Comparison of ENCODE assay signal across 19 cellular contexts in the genomic region with DNA sequence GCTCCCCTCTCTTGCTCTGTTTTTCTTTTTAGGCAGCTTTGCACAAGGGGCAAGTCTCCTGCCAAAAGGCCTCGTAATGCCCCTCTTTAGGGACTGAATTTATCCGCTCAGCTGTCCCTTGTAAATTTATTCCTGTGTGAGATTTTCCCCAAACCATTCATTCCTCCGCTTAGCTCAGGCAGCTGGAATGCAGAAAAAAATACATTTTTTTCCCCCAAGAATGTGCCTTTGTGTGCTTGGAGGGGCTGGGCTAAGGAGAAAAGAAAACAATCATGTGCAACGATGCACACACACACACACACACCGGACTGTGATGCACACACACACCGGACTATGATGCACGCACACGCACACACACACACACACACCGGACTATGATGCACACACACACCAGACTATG.
DNase-seq lines count a peak whose midpoint lies in the region; ATAC-seq and TF ChIP-seq lines count a peak whose summit lies in the region.
"Had no signal": no experiment of that assay in that cellular context is flagged by ENCODE, and none has a peak within 500 bp of the region (broad histone marks: within the 10 kb centered on the region; RNA-seq: fewer than 3 reads in every experiment).

No MANE protein-coding gene starts in this region.

- peak overlapping the region; percentile 47 for H2AFZ ChIP-seq in neuronal stem cell (ENCODE audit: low read length)

- no peak overlapping the region for H3K27ac Mint-ChIP-seq in activated CD4-positive, alpha-beta T cell treated with anti-CD3 and anti-CD28 coated beads, Interleukin-2, amount 10 ng/mL, durations not matched to agents 7 days and 5 days
- H3K27ac Mint-ChIP-seq: WTC11 had no signal

- H3K36me3 ChIP-seq in neuronal stem cell (replicated peaks in 1 of 2; ENCODE audit: control insufficient read depth in 2 of 2, insufficient read depth in 2 of 2, low read length in 2 of 2) (no peaks in the 10 kb centered on the region), tibial nerve (no peaks in the 10 kb centered on the region)
- H3K36me3 ChIP-seq: Peyer's patch had no signal

- no peak for ATAC-seq in HG02623 (IDR thresholded peaks at IDR 0.05; ENCODE audit: unreplicated experiment)
- ATAC-seq: A549, WTC11 had no signal

- no peaks in the 10 kb centered on the region for H3K27me3 Mint-ChIP-seq in activated CD4-positive, alpha-beta T cell treated with anti-CD3 and anti-CD28 coated beads, Interleukin-2, amount 10 ng/mL, durations not matched to agents 7 days and 5 days

- TF ChIP-seq POLR2A in tibial nerve (IDR thresholded peaks at IDR 0.05) = no peak

- no peak overlapping the region for H2BK15ac ChIP-seq in neuronal stem cell (ENCODE audit: low read length)

- POLR2A ChIA-PET in activated CD4-positive, alpha-beta T cell treated with anti-CD3 and anti-CD28 coated beads, Interleukin-2, amount 10 ng/mL, durations not matched to agents 7 days and 5 days (lab: Charles Lee) = no interaction called here

- H3K14ac ChIP-seq in neuronal stem cell (ENCODE audit: low read length) = peak overlapping the region; percentile 65

- H2AK5ac ChIP-seq in neuronal stem cell (ENCODE audit: low read depth, low read length) = no peak overlapping the region

- peak overlapping the region; percentile 71 for H3K4ac ChIP-seq in neuronal stem cell (ENCODE audit: low read length)

- DNase-seq in AG20443 (ENCODE audit: low spot score) (peak; percentile 72), fibroblast of peridontal ligament (ENCODE audit: extremely low read depth) (peak; percentile 61), neuronal stem cell (ENCODE audit: low spot score) (no peak), tibial nerve (ENCODE audit: low spot score in 2 of 2) (no peak), NCI-H1930 (lab: John Stamatoyannopoulos, UW) (no peak)
- DNase-seq in activated CD4-positive, alpha-beta T cell treated with anti-CD3 and anti-CD28 coated beads, Interleukin-2, amount 10 ng/mL, durations not matched to agents 7 days and 5 days = no peak
- DNase-seq: activated effector memory CD4-positive, alpha-beta T cell treated with anti-CD3 and anti-CD28 coated beads, Interleukin-2, amount 50 U/mL, for 16 hours; aorta; Caco-2; GF-D8; mammary epithelial cell; NCI-H2029; NCI-H526 treated with DMSO at 0.1 percent for 48 hours; Peyer's patch; T-helper 1 cell had no signal

- H3K79me1 ChIP-seq in neuronal stem cell (ENCODE audit: low read depth, low read length) = no peaks in the 10 kb centered on the region

- CTCF ChIA-PET in activated CD4-positive, alpha-beta T cell treated with anti-CD3 and anti-CD28 coated beads, Interleukin-2, amount 10 ng/mL, durations not matched to agents 7 days and 5 days (lab: Charles Lee) = no interaction called here

- peak overlapping the region; percentile 62 for H3K23ac ChIP-seq in neuronal stem cell (ENCODE audit: low read depth, low read length, poor library complexity)

- no peak overlapping the region for H3K4me3 Mint-ChIP-seq in activated CD4-positive, alpha-beta T cell treated with anti-CD3 and anti-CD28 coated beads, Interleukin-2, amount 10 ng/mL, durations not matched to agents 7 days and 5 days
- H3K4me3 Mint-ChIP-seq: WTC11 had no signal

- no peak overlapping the region for H2BK5ac ChIP-seq in neuronal stem cell (ENCODE audit: low read length)

- peak overlapping the region; percentile 21; the same call in 1 of the 2 replicates for H3K27ac ChIP-seq in VCaP
- H3K27ac ChIP-seq in neuronal stem cell (replicated peaks; ENCODE audit: low read length) = no peak overlapping the region
- peak overlapping the region in 1 of 4 donors; percentile 36 for H3K27ac ChIP-seq in tibial nerve
- H3K27ac ChIP-seq: A549, Peyer's patch had no signal

- H3K4me3 ChIP-seq in neuronal stem cell (ENCODE audit: low read length in 2 of 2) (peak overlapping the region in 1 of 2 donors; percentile 28), tibial nerve (no peak overlapping the region)
- H3K4me3 ChIP-seq: A549, Peyer's patch had no signal

- peak overlapping the region; percentile 68 for H4K91ac ChIP-seq in neuronal stem cell (ENCODE audit: low read depth, low read length, poor library complexity)

- no peak for TF ChIP-seq EP300 in tibial nerve (IDR thresholded peaks at IDR 0.05)

- H3K9me3 ChIP-seq in neuronal stem cell (replicated peaks in 1 of 2; ENCODE audit: control insufficient read depth in 2 of 2, insufficient read depth in 1 of 2, low read depth in 1 of 2, low read length in 2 of 2) (no peaks in the 10 kb centered on the region), tibial nerve (no peaks in the 10 kb centered on the region)
- H3K9me3 ChIP-seq: A549, Caco-2, Peyer's patch had no signal

- no peaks in the 10 kb centered on the region for H3K4me1 Mint-ChIP-seq in activated CD4-positive, alpha-beta T cell treated with anti-CD3 and anti-CD28 coated beads, Interleukin-2, amount 10 ng/mL, durations not matched to agents 7 days and 5 days
- H3K4me1 Mint-ChIP-seq: WTC11 had no signal

- H3K36me3 Mint-ChIP-seq in activated CD4-positive, alpha-beta T cell treated with anti-CD3 and anti-CD28 coated beads, Interleukin-2, amount 10 ng/mL, durations not matched to agents 7 days and 5 days (ENCODE audit: low read depth) = no peaks in the 10 kb centered on the region
- H3K36me3 Mint-ChIP-seq: WTC11 had no signal

- H3K27me3 ChIP-seq in neuronal stem cell (ENCODE audit: control insufficient read depth in 3 of 3, insufficient read depth in 3 of 3, low read depth in 1 of 3, low read length in 3 of 3) (peaks cover 0 to 2% (median 0%) of the 10 kb centered on the region in 3 experiments), tibial nerve (no peaks in the 10 kb centered on the region)
- H3K27me3 ChIP-seq: Peyer's patch had no signal

- TF ChIP-seq CTCF in VCaP (conservative IDR thresholded peaks at IDR 0.05) = no peak
- no peak for TF ChIP-seq CTCF in tibial nerve (IDR thresholded peaks at IDR 0.05)

- no peak overlapping the region for H3K4me2 ChIP-seq in neuronal stem cell (ENCODE audit: insufficient read depth, low read length, poor library complexity, severe bottlenecking)
- H3K4me2 ChIP-seq: A549 had no signal

- H3K4me1 ChIP-seq in neuronal stem cell (ENCODE audit: control insufficient read depth in 2 of 2, insufficient read depth in 1 of 2, low read depth in 1 of 2, low read length in 2 of 2) (peaks cover 0 to 6% of the 10 kb centered on the region in 2 donors), tibial nerve (peaks cover 0 to 37% (median 2%) of the 10 kb centered on the region in 4 donors)
- H3K4me1 ChIP-seq: A549, Caco-2, Peyer's patch had no signal

- H2BK12ac ChIP-seq in neuronal stem cell (ENCODE audit: low read length) = peak overlapping the region; percentile 89

- peak overlapping the region; percentile 89 for H4K8ac ChIP-seq in neuronal stem cell (ENCODE audit: low read depth, low read length)

- WGBS in neuronal stem cell (ENCODE audit: extremely low coverage in 2 of 2, insufficient read length in 2 of 2, insufficient replicate concordance in 1 of 2), 2 donors = no CpG with 5 or more reads among the region's 9 CpGs
- 19 to 28% methylated on average over 9 of the region's 9 CpGs for WGBS in tibial nerve, 2 donors

- H3K9me3 Mint-ChIP-seq in activated CD4-positive, alpha-beta T cell treated with anti-CD3 and anti-CD28 coated beads, Interleukin-2, amount 10 ng/mL, durations not matched to agents 7 days and 5 days = no peaks in the 10 kb centered on the region
- H3K9me3 Mint-ChIP-seq: WTC11 had no signal

- H3K9ac ChIP-seq in neuronal stem cell (ENCODE audit: low read depth, low read length, poor library complexity) = peak overlapping the region; percentile 79

- peak overlapping the region; percentile 76 for H3K18ac ChIP-seq in neuronal stem cell (ENCODE audit: low read length)

- no peak overlapping the region for H2BK120ac ChIP-seq in neuronal stem cell (ENCODE audit: low read depth, low read length)

Comparison
In these comparisons a context has a peak if more than half of its experiments do, and no peak if none do; other contexts are left out.
1. DNase-seq: peak in AG20443 (single experiment) and fibroblast of peridontal ligament (single experiment); none in neuronal stem cell (single experiment), tibial nerve (0 of 2), NCI-H1930 (0 of 2) and activated CD4-positive, alpha-beta T cell treated with anti-CD3 and anti-CD28 coated beads, Interleukin-2, amount 10 ng/mL, durations not matched to agents 7 days and 5 days (single experiment).